Comparison of ENCODE assay signal across 1 cellular context in the genomic region with DNA sequence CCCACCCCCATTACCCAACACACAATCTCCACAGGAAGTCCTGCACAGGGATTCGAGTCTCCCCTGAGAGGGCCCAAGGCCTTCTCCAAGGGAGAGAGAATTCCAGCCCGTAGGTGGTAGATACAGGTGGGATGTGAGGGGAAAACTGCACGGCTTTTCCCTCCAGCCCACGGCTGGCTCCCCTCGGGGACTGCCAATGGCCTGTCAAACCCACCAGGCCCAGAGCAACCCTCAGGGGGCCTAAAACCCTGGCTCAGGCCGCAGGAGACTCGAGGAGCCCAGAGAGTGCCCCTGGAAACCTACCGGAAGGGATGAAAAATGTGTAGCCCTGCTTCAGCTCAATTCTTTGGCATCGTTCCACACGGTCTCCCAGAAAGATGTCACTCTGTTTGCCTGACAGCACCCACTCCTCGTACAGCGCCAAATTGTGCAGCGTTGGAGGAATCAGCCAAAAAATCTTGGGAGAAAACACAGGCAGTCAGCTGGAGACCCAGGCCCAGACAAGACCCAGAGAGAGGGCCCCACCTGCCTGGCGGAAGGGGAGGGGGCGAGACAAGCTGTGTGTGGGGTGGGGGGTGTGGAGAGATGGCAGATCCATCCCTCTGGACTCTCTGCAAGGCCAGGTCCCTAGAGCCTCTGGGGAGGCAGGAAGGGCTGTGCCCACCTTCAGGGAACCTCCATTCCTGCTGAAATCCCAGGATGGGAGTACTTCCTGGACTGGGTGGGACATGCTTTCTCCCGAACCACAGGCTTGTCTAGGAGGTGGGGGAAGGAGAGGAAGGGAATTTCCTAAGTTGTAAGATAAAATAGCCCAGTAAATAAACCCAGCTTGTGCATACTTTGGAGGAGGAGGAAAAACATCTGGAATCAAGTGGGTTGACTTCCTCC.
TF ChIP-seq lines count a peak whose summit lies in the region.

No MANE protein-coding gene starts in this region.

TF ChIP-seq in HEK293, 187 proteins besides CTCF, POLR2A, EP300 and RAD21 (continued from another document):
- TF ChIP-seq FEZF1 (tag by site-specific recombination; IDR thresholded peaks at IDR 0.05) = no peak
TF ChIP-seq in HEK293: peak in this region for 4.
